ENCODE assay signal across 13 cellular contexts in genomic region chr2:183010112-183010511, GRCh38. TPM values are rescaled to one million over a fixed set of nuclear protein-coding genes. Genes with fewer than 3 reads are reported as not detected.
A peak's percentile ranks its signal among the peaks of the same experiment; 100 is the strongest.
DNase-seq lines count a peak whose midpoint lies in the region; ATAC-seq and TF ChIP-seq lines count a peak whose summit lies in the region.
"Had no signal": no experiment of that assay in that cellular context is flagged by ENCODE, and none has a peak within 500 bp of the region (broad histone marks: within the 10 kb centered on the region; RNA-seq: fewer than 3 reads in every experiment).

No MANE protein-coding gene starts in this region.

- no peak for ATAC-seq in HG02885 (IDR thresholded peaks at IDR 0.05; ENCODE audit: poor library complexity, unreplicated experiment)

- no peak overlapping the region for H3K4me2 ChIP-seq in fibroblast of lung (ENCODE audit: extremely low read depth, insufficient read depth, low read length)

- no peaks in the 10 kb centered on the region for H3K27me3 Mint-ChIP-seq in osteocyte (ENCODE audit: unreplicated experiment)

- H3K4me3 Mint-ChIP-seq in osteocyte (ENCODE audit: unreplicated experiment) = peak overlapping the region; percentile 54

- peaks cover 60% of the 10 kb centered on the region for H3K4me1 Mint-ChIP-seq in osteocyte (ENCODE audit: unreplicated experiment)

- peak; percentile 20 for DNase-seq in H7
- peak; percentile 91 for DNase-seq in OCI-M1 (lab: John Stamatoyannopoulos, UW)
- DNase-seq in fibroblast of lung (ENCODE audit: low read depth in 2 of 2) = peak; percentile 71 to 72
- DNase-seq in osteocyte (ENCODE audit: extremely low spot score, unreplicated experiment) = no peak
- no peak for DNase-seq in activated CD8-positive, alpha-beta memory T cell treated with anti-CD3 and anti-CD28 coated beads, Interleukin-2, amount 50 U/mL, for 4 hours
- DNase-seq in cerebellar cortex (ENCODE audit: low spot score) = no peak
- DNase-seq in NCI-H1436 treated with DMSO at 0.1 percent for 48 hours (lab: John Stamatoyannopoulos, UW) = no peak
- DNase-seq: GDM1, head of caudate nucleus, SIG-M5, sigmoid colon had no signal

- H3K27me3 ChIP-seq in H7 (ENCODE audit: control insufficient read depth, insufficient read depth, low read length) (no peaks in the 10 kb centered on the region), fibroblast of lung (ENCODE audit: control insufficient read depth, insufficient read depth, low read length) (no peaks in the 10 kb centered on the region)
- H3K27me3 ChIP-seq: sigmoid colon had no signal

- no peaks in the 10 kb centered on the region for H3K9me3 ChIP-seq in fibroblast of lung (ENCODE audit: control insufficient read depth, insufficient read depth, low read depth, low read length)
- H3K9me3 ChIP-seq: sigmoid colon, thoracic aorta had no signal

- no peak overlapping the region for H2AFZ ChIP-seq in fibroblast of lung (ENCODE audit: low read length)

- H3K36me3 ChIP-seq in H7 (replicated peaks; ENCODE audit: control insufficient read depth, insufficient read depth, low read length) = no peaks in the 10 kb centered on the region
- no peaks in the 10 kb centered on the region for H3K36me3 ChIP-seq in fibroblast of lung (ENCODE audit: control insufficient read depth, insufficient read depth, low read length)
- H3K36me3 ChIP-seq: sigmoid colon, thoracic aorta had no signal

- H3K4me3 ChIP-seq in H7 (ENCODE audit: insufficient read depth, low read depth, low read length) (no peak overlapping the region), fibroblast of lung (replicated peaks in 1 of 4; ENCODE audit: control extremely low read depth in 1 of 4, insufficient read depth in 1 of 4, low read depth in 3 of 4, low read length in 4 of 4) (no peak overlapping the region)
- H3K4me3 ChIP-seq: sigmoid colon, thoracic aorta had no signal

- no peak overlapping the region for H3K9ac ChIP-seq in fibroblast of lung (ENCODE audit: insufficient read depth, low read length)

- H3K36me3 Mint-ChIP-seq in osteocyte (ENCODE audit: unreplicated experiment) = peaks cover 11% of the 10 kb centered on the region

- H3K27ac ChIP-seq in fibroblast of lung (ENCODE audit: insufficient read depth, low read length) = no peak overlapping the region
- H3K27ac ChIP-seq: sigmoid colon, thoracic aorta had no signal

- TF ChIP-seq CTCF in fibroblast of lung (conservative IDR thresholded peaks at IDR 0.05 in 1 of 2, IDR thresholded peaks at IDR 0.05 in 1 of 2; ENCODE audit: low read depth in 1 of 2, low read length in 2 of 2) (no peak), osteocyte (IDR thresholded peaks at IDR 0.05) (no peak)

- no peaks in the 10 kb centered on the region for H3K9me3 Mint-ChIP-seq in osteocyte (ENCODE audit: unreplicated experiment)

- H3K4me1 ChIP-seq in fibroblast of lung (ENCODE audit: control insufficient read depth, extremely low read depth, insufficient read depth, low read length) = peaks cover 2% of the 10 kb centered on the region

- peak overlapping the region; percentile 74 for H3K27ac Mint-ChIP-seq in osteocyte (ENCODE audit: unreplicated experiment)

- H3K79me2 ChIP-seq in fibroblast of lung (ENCODE audit: control insufficient read depth, insufficient read depth, low read length) = peaks cover 85% of the 10 kb centered on the region

- H4K20me1 ChIP-seq in fibroblast of lung (ENCODE audit: control insufficient read depth, extremely low read depth, insufficient read depth, low read length) = peaks cover 3% of the 10 kb centered on the region

RNA-seq across cellular contexts. Expression of gene NCKAP1, which starts 28.1 kb away (rescaled TPM):
- total RNA-seq in H7 (2014; rRNA removed; shearing (Covaris generic)) = 135 and 178 TPM in 2 replicates
- total RNA-seq in fibroblast of lung = 106 and 141 TPM in 2 replicates
- 185 and 219 TPM in 2 replicates for polyA plus RNA-seq in fibroblast of lung
- polyA plus RNA-seq in fibroblast of lung (2012) = 80.6 and 87.8 TPM in 2 replicates
- polyA minus RNA-seq in fibroblast of lung (ENCODE audit: low replicate concordance) = 10.6 and 22.1 TPM in 2 replicates
- total RNA-seq in osteocyte = 157 and 165 TPM in 2 replicates

Comparison
In these comparisons a context has a peak if more than half of its experiments do, and no peak if none do; other contexts are left out.
1. DNase-seq: peak in H7 (single experiment), OCI-M1 (single experiment) and fibroblast of lung (2 of 2); none in osteocyte (single experiment), activated CD8-positive, alpha-beta memory T cell treated with anti-CD3 and anti-CD28 coated beads, Interleukin-2, amount 50 U/mL, for 4 hours (single experiment), cerebellar cortex (single experiment) and NCI-H1436 treated with DMSO at 0.1 percent for 48 hours (single experiment).